Comparison of ENCODE assay signal across 13 cellular contexts in the genomic region with DNA sequence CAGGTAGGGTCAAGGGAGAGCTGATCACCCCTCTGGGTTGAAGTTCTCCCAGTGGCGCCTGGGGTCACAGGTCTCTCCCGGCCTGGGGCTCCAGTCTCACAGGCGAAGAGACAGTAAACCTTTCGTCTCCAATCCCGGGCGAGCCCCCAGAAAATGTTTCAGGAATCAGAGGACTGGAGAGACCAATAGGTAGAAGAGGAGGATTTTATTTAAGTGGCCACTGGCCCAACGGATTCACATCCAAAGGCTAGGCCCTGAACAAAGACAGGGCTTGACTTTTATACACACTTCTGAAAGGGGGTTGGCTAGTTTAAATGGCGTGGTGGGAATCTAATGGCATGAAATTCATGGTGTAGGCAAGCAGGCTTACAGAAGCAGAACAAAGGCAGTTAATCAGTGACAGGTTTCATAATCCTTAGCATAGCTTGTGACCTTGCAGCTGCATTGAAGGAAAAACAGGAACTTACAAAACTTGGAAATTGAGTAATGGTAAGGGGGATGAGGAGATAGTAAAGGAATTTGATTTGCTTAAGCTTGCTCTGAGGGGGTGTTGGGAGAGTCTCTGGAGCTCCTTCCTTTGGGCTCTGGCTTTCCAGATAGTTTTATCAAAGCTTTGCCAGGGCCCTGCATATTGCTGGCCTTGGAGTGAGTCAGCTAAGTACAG.
A peak's percentile ranks its signal among the peaks of the same experiment; 100 is the strongest.
DNase-seq lines count a peak whose midpoint lies in the region; ATAC-seq and TF ChIP-seq lines count a peak whose summit lies in the region.
"Had no signal": no experiment of that assay in that cellular context is flagged by ENCODE, and none has a peak within 500 bp of the region (broad histone marks: within the 10 kb centered on the region; RNA-seq: fewer than 3 reads in every experiment).

No MANE protein-coding gene starts in this region.

- H3K4me1 ChIP-seq in left lung: no peaks in the 10 kb centered on the region

- ATAC-seq in left lung: peak; percentile 29
- ATAC-seq: right cardiac atrium had no signal

- peak; percentile 92 to 94 for DNase-seq in Kasumi-1 (lab: John Stamatoyannopoulos, UW)
- peak; percentile 22 for DNase-seq in astrocyte of the spinal cord (ENCODE audit: low read depth, low spot score)
- DNase-seq in left lung: peak in 1 of 2 donors; percentile 49
- no peak for DNase-seq in H7
- DNase-seq in activated CD8-positive, alpha-beta memory T cell treated with anti-CD3 and anti-CD28 coated beads for 24 hours: no peak
- no peak for DNase-seq in NCI-H1092 (lab: John Stamatoyannopoulos, UW)
- no peak for DNase-seq in midbrain (lab: John Stamatoyannopoulos, UW)
- DNase-seq: activated B cell treated with CpG ODN at 0.5 μM for 24 hours; aorta; NCI-H446 treated with DMSO at 0.1 percent for 48 hours; right cardiac atrium; stimulated activated naive CD4-positive, alpha-beta T cell had no signal

- intact Hi-C loops in left lung (cut with DNase I): no loop called here

- peaks cover 8 to 57% of the 10 kb centered on the region in 2 donors for H3K9me3 ChIP-seq in left lung

- peaks cover 0 to 100% of the 10 kb centered on the region in 2 donors for H3K36me3 ChIP-seq in left lung
- peaks cover 58% of the 10 kb centered on the region for H3K36me3 ChIP-seq in H7 (replicated peaks; ENCODE audit: control insufficient read depth, insufficient read depth, low read length)

- no peak overlapping the region for H3K4me3 ChIP-seq in astrocyte of the spinal cord (ENCODE audit: low read depth, low read length)
- H3K4me3 ChIP-seq in left lung: no peak overlapping the region
- no peak overlapping the region for H3K4me3 ChIP-seq in H7 (ENCODE audit: insufficient read depth, low read depth, low read length)

- H3K27ac ChIP-seq in C4-2B: peak overlapping the region; percentile 69; the same call in 1 of the 2 replicates
- H3K27ac ChIP-seq in left lung: peak overlapping the region in 1 of 2 donors; percentile 74

- TF ChIP-seq CTCF in C4-2B (conservative IDR thresholded peaks at IDR 0.05) (no peak), astrocyte of the spinal cord (IDR thresholded peaks at IDR 0.05; ENCODE audit: low read depth, low read length) (no peak), left lung (IDR thresholded peaks at IDR 0.05) (no peak)

- H3K27me3 ChIP-seq in left lung (no peaks in the 10 kb centered on the region), H7 (ENCODE audit: control insufficient read depth, insufficient read depth, low read length) (no peaks in the 10 kb centered on the region)

- in situ Hi-C loops in astrocyte of the spinal cord (cut with HindIII; ENCODE audit: low sequenced_read_pairs): no loop called here

Comparison
In these comparisons a context has a peak if more than half of its experiments do, and no peak if none do; other contexts are left out.
1. DNase-seq: peak in Kasumi-1 (2 of 2) and astrocyte of the spinal cord (single experiment); none in H7 (single experiment), activated CD8-positive, alpha-beta memory T cell treated with anti-CD3 and anti-CD28 coated beads for 24 hours (single experiment), NCI-H1092 (single experiment) and midbrain (single experiment).